In genomic region chr3:169241575-169241927, GRCh38 we compare ENCODE assay signal across 10 cellular contexts.
DNase-seq lines count a peak whose midpoint lies in the region; TF ChIP-seq lines count a peak whose summit lies in the region.
"Had no signal": no experiment of that assay in that cellular context is flagged by ENCODE, and none has a peak within 500 bp of the region (broad histone marks: within the 10 kb centered on the region; RNA-seq: fewer than 3 reads in every experiment).

No MANE protein-coding gene starts in this region.

- TF ChIP-seq RAD21 in SK-N-SH (IDR thresholded peaks at IDR 0.05; ENCODE audit: low read length), result no peak

- CTCF ChIA-PET in SK-N-SH (lab: Yijun Ruan, JAX), result no interaction called here
- CTCF ChIA-PET in OCI-LY7 (lab: Charles Lee; ENCODE audit: unreplicated experiment), result no interaction called here

- H3K36me3 Mint-ChIP-seq in osteocyte (ENCODE audit: unreplicated experiment), result no peaks in the 10 kb centered on the region

- intact Hi-C loops in OCI-LY7 (cut with micrococcal nuclease; ENCODE audit: unreplicated experiment), result no loop called here

- no peak for TF ChIP-seq CTCF in SK-N-SH (IDR thresholded peaks at IDR 0.05)
- no peak for TF ChIP-seq CTCF in fibroblast of the aortic adventitia (IDR thresholded peaks at IDR 0.05; ENCODE audit: insufficient read depth, low read length)
- TF ChIP-seq CTCF in osteocyte (IDR thresholded peaks at IDR 0.05), result no peak
- no peak for TF ChIP-seq CTCF in MM.1S (IDR thresholded peaks at IDR 0.05; ENCODE audit: low read length)
- TF ChIP-seq CTCF in OCI-LY7 (conservative IDR thresholded peaks at IDR 0.05; ENCODE audit: low read length), result no peak

- TF ChIP-seq EP300 in SK-N-SH (IDR thresholded peaks at IDR 0.05; ENCODE audit: borderline replicate concordance in 1 of 2, low read depth in 1 of 2, low read length in 1 of 2), result no peak

- H3K9ac ChIP-seq in SK-N-SH, result peak overlapping the region; percentile 66; the same call in 1 of the 2 replicates
- H3K9ac ChIP-seq in MM.1S (ENCODE audit: low read length), result no peak overlapping the region
- H3K9ac ChIP-seq: BLaER1 treated with 17β-estradiol and CSF1 and Interleukin-3, amounts not matched to agents 10 nM and 100 nM had no signal

- no peaks in the 10 kb centered on the region for H3K36me3 ChIP-seq in SK-N-SH (replicated peaks in 1 of 2; ENCODE audit: control insufficient read depth in 1 of 2, insufficient read depth in 2 of 2, low read length in 1 of 2)
- no peaks in the 10 kb centered on the region for H3K36me3 ChIP-seq in MM.1S (replicated peaks; ENCODE audit: insufficient read depth, low read length)
- no peaks in the 10 kb centered on the region for H3K36me3 ChIP-seq in OCI-LY7 (ENCODE audit: insufficient read depth, low read length)
- H3K36me3 ChIP-seq: BLaER1 treated with 17β-estradiol and CSF1 and Interleukin-3, amounts not matched to agents 10 nM and 100 nM had no signal

- H3K27ac ChIP-seq in SK-N-SH (ENCODE audit: low read depth in 2 of 2, low read length in 1 of 2) (peak overlapping the region; percentile 74 to 77; a peak in 3 of 4 replicates), MM.1S (ENCODE audit: low read length) (no peak overlapping the region), OCI-LY7 (ENCODE audit: low read depth, low read length, poor library complexity, severe bottlenecking) (no peak overlapping the region)
- H3K27ac ChIP-seq: BLaER1 treated with 17β-estradiol and CSF1 and Interleukin-3, amounts not matched to agents 10 nM and 100 nM had no signal

- no TSS peak for BruUV-seq in OCI-LY7 (replicated peaks; lab: Mats Ljungman, UMichigan)

- peak overlapping the region; percentile 89 for H3K4me3 Mint-ChIP-seq in osteocyte (ENCODE audit: unreplicated experiment)

- no peaks in the 10 kb centered on the region for H3K9me2 ChIP-seq in SK-N-SH
- no peaks in the 10 kb centered on the region for H3K9me2 ChIP-seq in MM.1S (replicated peaks; ENCODE audit: insufficient read depth, low read length)
- H3K9me2 ChIP-seq in OCI-LY7 (ENCODE audit: insufficient read depth, low read length), result no peaks in the 10 kb centered on the region

- 18% methylated on average over 1 of the region's 1 CpG for WGBS in SK-N-SH (ENCODE audit: low lambda C conversion rate)

- H3K4me1 Mint-ChIP-seq in osteocyte (ENCODE audit: unreplicated experiment), result peaks cover 57% of the 10 kb centered on the region

- POLR2A ChIA-PET in SK-N-SH (lab: Yijun Ruan, JAX), result no interaction called here
- POLR2A ChIA-PET in OCI-LY7 (lab: Charles Lee), result no interaction called here

- H3K4me2 ChIP-seq in SK-N-SH, result peak overlapping the region; percentile 84
- no peak overlapping the region for H3K4me2 ChIP-seq in MM.1S (ENCODE audit: low read depth, low read length)
- no peak overlapping the region for H3K4me2 ChIP-seq in OCI-LY7 (ENCODE audit: low read length)

- peaks cover 26% of the 10 kb centered on the region for H3F3A ChIP-seq in SK-N-SH (replicated peaks; ENCODE audit: insufficient read depth)
- H3F3A ChIP-seq in MM.1S (ENCODE audit: insufficient read depth, low read length), result no peaks in the 10 kb centered on the region

- H3K9me3 ChIP-seq in SK-N-SH, result no peaks in the 10 kb centered on the region
- no peaks in the 10 kb centered on the region for H3K9me3 ChIP-seq in MM.1S (replicated peaks; ENCODE audit: insufficient read depth, low read length)
- no peaks in the 10 kb centered on the region for H3K9me3 ChIP-seq in OCI-LY7 (ENCODE audit: low read length)
- H3K9me3 ChIP-seq: BLaER1 treated with 17β-estradiol and CSF1 and Interleukin-3, amounts not matched to agents 10 nM and 100 nM had no signal

- peak overlapping the region; percentile 35 to 58; a peak in 3 of 4 replicates for H3K4me3 ChIP-seq in SK-N-SH (ENCODE audit: low read depth in 2 of 2, low read length in 1 of 2)
- H3K4me3 ChIP-seq in fibroblast of the aortic adventitia (ENCODE audit: low read depth, low read length), result no peak overlapping the region
- no peak overlapping the region for H3K4me3 ChIP-seq in MM.1S (ENCODE audit: low read length)
- H3K4me3 ChIP-seq in OCI-LY7 (ENCODE audit: low read depth, low read length, poor library complexity, severe bottlenecking), result no peak overlapping the region
- H3K4me3 ChIP-seq: BLaER1 treated with 17β-estradiol and CSF1 and Interleukin-3, amounts not matched to agents 10 nM and 100 nM had no signal

- H3K27ac Mint-ChIP-seq in osteocyte (ENCODE audit: unreplicated experiment), result peak overlapping the region; percentile 98

- H2AFZ ChIP-seq in SK-N-SH (ENCODE audit: low read depth) (peak overlapping the region; percentile 77), MM.1S (ENCODE audit: low read length) (no peak overlapping the region), OCI-LY7 (ENCODE audit: low read length) (no peak overlapping the region)

- H3K79me2 ChIP-seq in SK-N-SH (ENCODE audit: insufficient read depth) (no peaks in the 10 kb centered on the region), MM.1S (ENCODE audit: low read length) (no peaks in the 10 kb centered on the region), OCI-LY7 (ENCODE audit: insufficient read depth, low read depth, low read length) (no peaks in the 10 kb centered on the region)

- H3K27me3 ChIP-seq in SK-N-SH (ENCODE audit: insufficient read depth) (no peaks in the 10 kb centered on the region), MM.1S (replicated peaks; ENCODE audit: insufficient read depth, low read length) (no peaks in the 10 kb centered on the region)
- H3K27me3 ChIP-seq: BLaER1 treated with 17β-estradiol and CSF1 and Interleukin-3, amounts not matched to agents 10 nM and 100 nM had no signal

- peaks cover 12 to 47% of the 10 kb centered on the region in 2 experiments for H3K4me1 ChIP-seq in SK-N-SH (ENCODE audit: control insufficient read depth in 1 of 2, insufficient read depth in 2 of 2, low read depth in 1 of 2, low read length in 1 of 2)
- no peaks in the 10 kb centered on the region for H3K4me1 ChIP-seq in MM.1S (ENCODE audit: low read length)
- H3K4me1 ChIP-seq in OCI-LY7 (ENCODE audit: insufficient read depth, low read length, poor library complexity, severe bottlenecking), result no peaks in the 10 kb centered on the region

- H3K27me3 Mint-ChIP-seq in osteocyte (ENCODE audit: unreplicated experiment), result no peaks in the 10 kb centered on the region

- DNase-seq in EL (peak; percentile 50), SK-N-SH (no peak), fibroblast of the aortic adventitia (ENCODE audit: low read depth) (peak; percentile 88), osteocyte (ENCODE audit: extremely low spot score, unreplicated experiment) (no peak), MM.1S (no peak), OCI-LY7 (ENCODE audit: low spot score) (no peak), NCI-H1417 (lab: John Stamatoyannopoulos, UW) (no peak), HuH-7.5 (ENCODE audit: low spot score) (no peak)
- DNase-seq: midbrain had no signal

- H3K9me3 Mint-ChIP-seq in osteocyte (ENCODE audit: unreplicated experiment), result no peaks in the 10 kb centered on the region

- no peaks in the 10 kb centered on the region for H4K20me1 ChIP-seq in SK-N-SH (ENCODE audit: insufficient read depth)
- no peaks in the 10 kb centered on the region for H4K20me1 ChIP-seq in MM.1S (ENCODE audit: insufficient read depth, low read length)
- no peaks in the 10 kb centered on the region for H4K20me1 ChIP-seq in OCI-LY7 (ENCODE audit: insufficient read depth, low read length)
- H4K20me1 ChIP-seq: BLaER1 treated with 17β-estradiol and CSF1 and Interleukin-3, amounts not matched to agents 10 nM and 100 nM had no signal

TF ChIP-seq in SK-N-SH, 30 proteins besides CTCF, POLR2A, EP300 and RAD21:
- TF ChIP-seq FOSL2 (IDR thresholded peaks at IDR 0.05; ENCODE audit: borderline replicate concordance, low read depth) (peak; percentile 10; the same call in 1 of the 2 replicates), FOXJ3 (CRISPR knock-in tag; IDR thresholded peaks at IDR 0.05) (no peak), YY1 (IDR thresholded peaks at IDR 0.05; ENCODE audit: low read depth) (no peak)
- TF ChIP-seq, protein P1, sequence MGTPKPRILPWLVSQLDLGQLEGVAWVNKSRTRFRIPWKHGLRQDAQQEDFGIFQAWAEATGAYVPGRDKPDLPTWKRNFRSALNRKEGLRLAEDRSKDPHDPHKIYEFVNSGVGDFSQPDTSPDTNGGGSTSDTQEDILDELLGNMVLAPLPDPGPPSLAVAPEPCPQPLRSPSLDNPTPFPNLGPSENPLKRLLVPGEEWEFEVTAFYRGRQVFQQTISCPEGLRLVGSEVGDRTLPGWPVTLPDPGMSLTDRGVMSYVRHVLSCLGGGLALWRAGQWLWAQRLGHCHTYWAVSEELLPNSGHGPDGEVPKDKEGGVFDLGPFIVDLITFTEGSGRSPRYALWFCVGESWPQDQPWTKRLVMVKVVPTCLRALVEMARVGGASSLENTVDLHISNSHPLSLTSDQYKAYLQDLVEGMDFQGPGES (IDR thresholded peaks at IDR 0.05; ENCODE audit: low read depth, low read length), result no peak
TF ChIP-seq in SK-N-SH: peak in this region for 1.

Comparison
In these comparisons a context has a peak if more than half of its experiments do, and no peak if none do; other contexts are left out.
1. DNase-seq: peak in EL (single experiment) and fibroblast of the aortic adventitia (single experiment); none in SK-N-SH (single experiment), osteocyte (single experiment), MM.1S (single experiment), OCI-LY7 (single experiment), NCI-H1417 (0 of 3) and HuH-7.5 (single experiment).
2. H3K27ac ChIP-seq: peak in SK-N-SH (2 of 2); none in MM.1S (single experiment) and OCI-LY7 (single experiment).
3. H3K4me3 ChIP-seq: peak in SK-N-SH (2 of 2); none in fibroblast of the aortic adventitia (single experiment), MM.1S (single experiment) and OCI-LY7 (single experiment).